ENCODE assay signal across 8 cellular contexts in the genomic region with DNA sequence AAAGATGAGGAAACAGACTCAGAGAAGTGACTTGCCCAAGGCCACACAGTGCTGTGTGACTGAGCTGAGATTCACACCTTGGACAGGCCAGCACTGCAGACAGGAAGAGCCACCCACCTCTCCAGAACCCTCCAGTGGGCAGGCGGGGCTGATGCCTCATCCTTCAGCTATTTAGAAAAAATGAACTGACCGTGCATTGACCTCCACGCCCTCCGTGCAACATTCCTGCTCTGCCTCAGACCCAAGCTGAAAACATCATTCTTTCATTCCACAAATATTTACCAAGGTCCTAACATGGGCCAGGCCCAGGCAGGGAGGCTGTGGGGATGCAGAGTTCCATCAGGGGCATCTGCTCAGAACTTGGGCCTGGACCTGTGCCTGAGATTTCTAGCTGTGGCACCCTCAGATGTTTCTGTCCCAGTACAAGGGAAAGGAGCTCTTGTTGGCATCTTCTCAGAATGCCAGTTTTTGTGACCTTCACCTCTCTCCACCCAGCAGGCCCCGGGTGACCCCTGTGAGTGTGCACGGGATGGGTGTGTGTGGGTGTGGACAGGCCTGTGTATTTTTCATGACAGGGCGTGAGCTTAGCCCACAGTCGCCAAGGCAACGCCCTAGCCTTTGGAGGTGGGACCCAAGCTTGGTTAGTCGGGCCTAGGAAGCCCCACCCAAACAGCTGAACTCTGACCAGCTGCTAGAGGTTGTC. TPM values are rescaled to one million over a fixed set of nuclear protein-coding genes. Genes with fewer than 3 reads are reported as not detected.
DNase-seq lines count a peak whose midpoint lies in the region; ATAC-seq and TF ChIP-seq lines count a peak whose summit lies in the region.

No MANE protein-coding gene starts in this region.

- H3K27me3 ChIP-seq in CD8-positive, alpha-beta T cell (ENCODE audit: insufficient read depth, low read length): no peaks in the 10 kb centered on the region
- H3K27me3 ChIP-seq in upper lobe of right lung: no peaks in the 10 kb centered on the region

- H3K4me1 ChIP-seq in CD8-positive, alpha-beta T cell (ENCODE audit: insufficient read depth, low read length): peaks cover 92% of the 10 kb centered on the region
- peaks cover 93% of the 10 kb centered on the region for H3K4me1 ChIP-seq in upper lobe of right lung

- peaks cover 93% of the 10 kb centered on the region for H3K4me1 Mint-ChIP-seq in CD8-positive, alpha-beta T cell (ENCODE audit: low read depth)
- peaks cover 61% of the 10 kb centered on the region for H3K4me1 Mint-ChIP-seq in memory B cell

- peak overlapping the region; percentile 96 for H3K27ac Mint-ChIP-seq in CD8-positive, alpha-beta T cell
- peak overlapping the region; percentile 95 for H3K27ac Mint-ChIP-seq in memory B cell

- H3K9me3 ChIP-seq in CD8-positive, alpha-beta T cell (ENCODE audit: low read length): no peaks in the 10 kb centered on the region
- no peaks in the 10 kb centered on the region for H3K9me3 ChIP-seq in upper lobe of right lung

- DNase-seq in CD8-positive, alpha-beta T cell: peak in 1 of 7 experiments; percentile 55
- DNase-seq in NCI-H146 treated with DMSO at 0.1 percent for 48 hours (lab: John Stamatoyannopoulos, UW; ENCODE audit: unreplicated experiment) (peak; percentile 26), memory B cell (ENCODE audit: low spot score in 2 of 2) (peak in 1 of 2 donors; percentile 59), upper lobe of right lung (peak; percentile 82), NCI-H526 treated with DMSO at 0.1 percent for 48 hours (lab: John Stamatoyannopoulos, UW) (no peak), inferior parietal cortex (ENCODE audit: extremely low spot score) (no peak)
- no peak for DNase-seq in activated CD8-positive, alpha-beta memory T cell treated with anti-CD3 and anti-CD28 coated beads for 24 hours

- H3K9me3 Mint-ChIP-seq in CD8-positive, alpha-beta T cell: no peaks in the 10 kb centered on the region
- H3K9me3 Mint-ChIP-seq in memory B cell: no peaks in the 10 kb centered on the region

- H3K27me3 Mint-ChIP-seq in CD8-positive, alpha-beta T cell (ENCODE audit: low read depth): no peaks in the 10 kb centered on the region
- no peaks in the 10 kb centered on the region for H3K27me3 Mint-ChIP-seq in memory B cell

- H3K36me3 Mint-ChIP-seq in CD8-positive, alpha-beta T cell: peaks cover 80% of the 10 kb centered on the region
- H3K36me3 Mint-ChIP-seq in memory B cell: peaks cover 8% of the 10 kb centered on the region

- CTCF ChIA-PET in CD8-positive, alpha-beta T cell (lab: Charles Lee): interaction anchor here (0.9 to 16.6 kb wide), 8 partner anchors 11 to 76 kb away, joined by 3 to 242 read pairs (median 50); no protein-coding TSS in a partner anchor

- H3K27ac ChIP-seq in CD8-positive, alpha-beta T cell (ENCODE audit: low read depth, low read length): peak overlapping the region; percentile 17
- H3K27ac ChIP-seq in cingulate gyrus (ENCODE audit: low read depth, low read length) (peak overlapping the region; percentile 76), upper lobe of right lung (peak overlapping the region; percentile 90)

- peak overlapping the region; percentile 13 for H3K4me3 ChIP-seq in CD8-positive, alpha-beta T cell (ENCODE audit: low read depth, low read length)
- H3K4me3 ChIP-seq in upper lobe of right lung: no peak overlapping the region

- no peak for ATAC-seq in CD8-positive, alpha-beta T cell
- ATAC-seq in memory B cell (ENCODE audit: low read depth) (peak; percentile 55), upper lobe of right lung (peak; percentile 74)

- peak overlapping the region; percentile 70 for H3K4me3 Mint-ChIP-seq in CD8-positive, alpha-beta T cell
- peak overlapping the region; percentile 41 for H3K4me3 Mint-ChIP-seq in memory B cell

- TF ChIP-seq CTCF in CD8-positive, alpha-beta T cell (IDR thresholded peaks at IDR 0.05): no peak
- TF ChIP-seq CTCF in upper lobe of right lung (IDR thresholded peaks at IDR 0.05): no peak

- intact Hi-C loops in CD8-positive, alpha-beta T cell (cut with DNase I, micrococcal nuclease): no loop called here
- intact Hi-C loops in upper lobe of right lung (cut with DNase I): no loop called here

- POLR2A ChIA-PET in CD8-positive, alpha-beta T cell (lab: Charles Lee): interaction anchor here (1.5 to 14.9 kb wide), 3 partner anchors 13 to 38 kb away, joined by 7 to 300 read pairs (median 162); no protein-coding TSS in a partner anchor

- peaks cover 39% of the 10 kb centered on the region for H3K36me3 ChIP-seq in CD8-positive, alpha-beta T cell (ENCODE audit: insufficient read depth, low read length)
- peaks cover 6% of the 10 kb centered on the region for H3K36me3 ChIP-seq in upper lobe of right lung

RNA-seq across cellular contexts. Expression of gene VSIR, which starts 6.5 kb away (rescaled TPM):
- total RNA-seq in CD8-positive, alpha-beta T cell: 10 to 100 TPM; 57.3 to 61.7 TPM
- total RNA-seq in upper lobe of right lung: 128 TPM

RNA-seq across cellular contexts. Expression of gene C10orf105, which starts 47.3 kb away (rescaled TPM):
- total RNA-seq in CD8-positive, alpha-beta T cell: under 1 TPM; 0.14 to 0.33 TPM
- total RNA-seq in upper lobe of right lung: 0.52 TPM

Comparison
In these comparisons a context has a peak if more than half of its experiments do, and no peak if none do; other contexts are left out.
1. DNase-seq: peak in NCI-H146 treated with DMSO at 0.1 percent for 48 hours (single experiment) and upper lobe of right lung (single experiment); none in NCI-H526 treated with DMSO at 0.1 percent for 48 hours (single experiment), activated CD8-positive, alpha-beta memory T cell treated with anti-CD3 and anti-CD28 coated beads for 24 hours (single experiment) and inferior parietal cortex (single experiment).
2. H3K27ac ChIP-seq: peak in every context shown above with its lines; median percentile 90 in upper lobe of right lung; 76 in cingulate gyrus; 17 in CD8-positive, alpha-beta T cell.